ENCODE assay signal across 8 cellular contexts in the genomic region with DNA sequence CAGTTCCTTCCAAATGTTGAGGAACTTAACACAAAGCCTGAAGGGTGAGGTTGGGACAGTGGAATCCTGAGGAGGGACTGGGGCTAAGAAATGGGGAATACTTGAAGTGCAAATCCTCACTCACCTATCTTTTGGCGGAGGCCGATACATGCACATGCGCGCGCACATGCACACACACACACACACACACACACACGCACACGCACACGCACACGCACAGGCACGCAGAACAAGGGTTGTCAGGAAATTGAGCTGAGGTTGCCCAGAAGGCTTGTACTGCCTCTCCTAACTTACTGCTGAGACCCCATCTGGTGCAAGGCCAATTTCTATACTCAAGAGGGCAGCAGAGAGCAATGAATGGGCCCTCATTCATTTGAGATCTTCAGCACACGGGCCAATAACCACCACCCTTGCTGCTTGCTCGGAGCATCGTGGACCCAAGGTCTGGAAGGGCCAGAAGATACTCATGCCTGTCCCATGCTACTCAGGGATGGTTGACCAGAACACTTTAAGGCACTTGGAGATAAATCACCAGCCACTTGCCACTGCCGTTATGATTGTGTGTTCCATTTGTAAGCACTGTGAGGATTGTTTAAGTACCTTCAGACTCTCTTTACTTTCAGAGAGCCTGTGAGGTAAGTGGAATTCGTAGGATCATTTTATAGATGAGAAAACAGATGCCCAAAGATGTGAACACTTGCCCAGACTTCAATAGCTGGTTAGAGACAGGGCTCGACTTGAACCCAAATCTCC. TPM values are rescaled to one million over a fixed set of nuclear protein-coding genes. Genes with fewer than 3 reads are reported as not detected.
DNase-seq lines count a peak whose midpoint lies in the region; ATAC-seq and TF ChIP-seq lines count a peak whose summit lies in the region.

No MANE protein-coding gene starts in this region.

- H3K9me3 Mint-ChIP-seq in central memory CD8-positive, alpha-beta T cell: no peaks in the 10 kb centered on the region

- no peaks in the 10 kb centered on the region for H3K27me3 ChIP-seq in BJ (ENCODE audit: control insufficient read depth, insufficient read depth, low read length)

- ATAC-seq in HG03354 (IDR thresholded peaks at IDR 0.05; ENCODE audit: poor library complexity, severe bottlenecking, unreplicated experiment): peak; percentile 99
- ATAC-seq in central memory CD8-positive, alpha-beta T cell (replicated peaks; ENCODE audit: extremely low read depth, poor library complexity, severe bottlenecking): peak; percentile 96

- no peak for DNase-seq in BJ (ENCODE audit: low read depth)
- peak; percentile 58 for DNase-seq in GM19238 (ENCODE audit: insufficient read length, low spot score)
- peak; percentile 54 for DNase-seq in NCI-H446 treated with DMSO at 0.1 percent for 48 hours (lab: John Stamatoyannopoulos, UW)
- peak; percentile 12 to 33 (median 22) for DNase-seq in activated CD4-positive, CD25-positive, alpha-beta regulatory T cell (lab: John Stamatoyannopoulos, UW)
- DNase-seq in central memory CD8-positive, alpha-beta T cell (ENCODE audit: low spot score in 2 of 2): peak; percentile 44 to 65
- peak; percentile 92 for DNase-seq in left kidney (ENCODE audit: low read depth, low spot score)
- peak; percentile 40 to 41 for DNase-seq in stimulated activated CD4-positive, alpha-beta T cell treated with anti-CD3 and anti-CD28 coated beads, Interleukin-4, amount 100 ng/mL, for 48 hours (ENCODE audit: low read depth in 2 of 2)

- no peaks in the 10 kb centered on the region for H3K36me3 Mint-ChIP-seq in central memory CD8-positive, alpha-beta T cell (ENCODE audit: insufficient read depth)

- no peaks in the 10 kb centered on the region for H3K36me3 ChIP-seq in BJ (ENCODE audit: control insufficient read depth, insufficient read depth, low read length)

- no peaks in the 10 kb centered on the region for H3K27me3 Mint-ChIP-seq in central memory CD8-positive, alpha-beta T cell

- peak; percentile 85 for TF ChIP-seq CTCF in BJ (IDR thresholded peaks at IDR 0.05; ENCODE audit: insufficient read depth, low read depth, low read length)

- CTCF ChIA-PET in BJ (lab: Yijun Ruan, JAX): interaction anchor here (0.6 to 11.0 kb wide), 12 partner anchors 9 to 1129 kb away, joined by 3 to 154 read pairs (median 4); no protein-coding TSS in a partner anchor

- H3K27ac Mint-ChIP-seq in central memory CD8-positive, alpha-beta T cell (ENCODE audit: low read depth): no peak overlapping the region

- H3K4me3 ChIP-seq in BJ (ENCODE audit: low read depth, low read length): no peak overlapping the region

- POLR2A ChIA-PET in BJ (lab: Charles Lee): interaction anchor here (0.6 kb wide), 1 partner anchor 65 kb away, joined by 3 read pairs; no protein-coding TSS in a partner anchor

- peaks cover 9% of the 10 kb centered on the region for H3K4me1 Mint-ChIP-seq in central memory CD8-positive, alpha-beta T cell

- peak overlapping the region; percentile 34 for H3K4me3 Mint-ChIP-seq in central memory CD8-positive, alpha-beta T cell

RNA-seq across cellular contexts. Expression of a gene that starts 21.5 kb away (rescaled TPM):
- 478 and 758 TPM in 2 replicates for polyA plus RNA-seq in BJ (2011; rRNA removed)
- 183 and 269 TPM in 2 replicates for polyA minus RNA-seq in BJ (2011; rRNA and poly(A)+ RNA removed)

RNA-seq across cellular contexts. Expression of a gene that starts 45.7 kb away (rescaled TPM):
- 14.8 and 28.4 TPM in 2 replicates for polyA plus RNA-seq in BJ (2011; rRNA removed)
- polyA minus RNA-seq in BJ (2011; rRNA and poly(A)+ RNA removed): 4.4 and 5.9 TPM in 2 replicates

RNA-seq across cellular contexts. Expression of a gene that starts 45.8 kb away (rescaled TPM):
- 8.8 and 11.0 TPM in 2 replicates for polyA plus RNA-seq in BJ (2011; rRNA removed)
- polyA minus RNA-seq in BJ (2011; rRNA and poly(A)+ RNA removed): 8.4 and 13.0 TPM in 2 replicates
